In genomic region chr18:75226956-75227316, GRCh38 we compare ENCODE assay signal across 1 cellular context.
A peak's percentile ranks its signal among the peaks of the same experiment; 100 is the strongest.
TF ChIP-seq lines count a peak whose summit lies in the region.

No MANE protein-coding gene starts in this region.

TF ChIP-seq in HepG2, 621 proteins besides CTCF, POLR2A, EP300 and RAD21:
- TF ChIP-seq ARNTL (CRISPR knock-in tag; IDR thresholded peaks at IDR 0.05): no peak
- peak; percentile 4; the same call in 1 of the 2 replicates for TF ChIP-seq TCF7 (IDR thresholded peaks at IDR 0.05; ENCODE audit: low read depth)
